10 cellular contexts compared by ENCODE assay signal in genomic region chr17:16255481-16255901, GRCh38. TPM values are rescaled to one million over a fixed set of nuclear protein-coding genes. Genes with fewer than 3 reads are reported as not detected.
DNase-seq lines count a peak whose midpoint lies in the region; ATAC-seq, FAIRE-seq and TF ChIP-seq lines count a peak whose summit lies in the region.
"Had no signal": no experiment of that assay in that cellular context is flagged by ENCODE, and none has a peak within 500 bp of the region (broad histone marks: within the 10 kb centered on the region; RNA-seq: fewer than 3 reads in every experiment).

No MANE protein-coding gene starts in this region.

- intact Hi-C loops in left ventricle myocardium inferior (cut with micrococcal nuclease) = no loop called here
- intact Hi-C loops in pancreas (cut with DNase I) = no loop called here
- intact Hi-C loops in CD4-positive, alpha-beta memory T cell (cut with micrococcal nuclease) = no loop called here

- H3K4me3 Mint-ChIP-seq in WTC11 = no peak overlapping the region
- no peak overlapping the region for H3K4me3 Mint-ChIP-seq in CD4-positive, alpha-beta memory T cell

- peaks cover 13% of the 10 kb centered on the region for H3K4me1 Mint-ChIP-seq in WTC11
- peaks cover 0 to 3% (median under 1%) of the 10 kb centered on the region in 4 donors for H3K4me1 Mint-ChIP-seq in CD4-positive, alpha-beta memory T cell

- H3K27ac ChIP-seq in left ventricle myocardium inferior (replicated peaks) = peak overlapping the region; percentile 64
- peak overlapping the region in 3 of 4 donors; percentile 36 to 77 (median 76) for H3K27ac ChIP-seq in pancreas
- H3K27ac ChIP-seq in CD4-positive, alpha-beta memory T cell (ENCODE audit: low read depth, low read length) = no peak overlapping the region

- 0 out of 2 replicates have a peak, but pooled peaks cover 3% of the 10 kb centered on the region for H3K36me3 Mint-ChIP-seq in WTC11
- peaks cover 11 to 24% of the 10 kb centered on the region in 2 donors for H3K36me3 Mint-ChIP-seq in CD4-positive, alpha-beta memory T cell

- peak overlapping the region; percentile 37 for H3K4me3 ChIP-seq in left ventricle myocardium inferior
- H3K4me3 ChIP-seq in pancreas = no peak overlapping the region
- no peak overlapping the region for H3K4me3 ChIP-seq in CD4-positive, alpha-beta memory T cell (ENCODE audit: low read length in 2 of 2)
- H3K4me3 ChIP-seq: esophagus squamous epithelium had no signal

- no peaks in the 10 kb centered on the region for H3K9me3 ChIP-seq in left ventricle myocardium inferior (replicated peaks)
- no peaks in the 10 kb centered on the region for H3K9me3 ChIP-seq in pancreas
- H3K9me3 ChIP-seq in CD4-positive, alpha-beta memory T cell (ENCODE audit: control insufficient read depth in 1 of 2, low read length in 2 of 2) = no peaks in the 10 kb centered on the region
- H3K9me3 ChIP-seq: esophagus squamous epithelium had no signal

- CTCF ChIA-PET in WTC11 (lab: Charles Lee) = interaction anchor here (1.6 kb wide), 1 partner anchor 108 kb away, joined by 6 read pairs; no protein-coding TSS in a partner anchor
- CTCF ChIA-PET in CD4-positive, alpha-beta memory T cell (lab: Charles Lee; ENCODE audit: partially characterized antibody) = no interaction called here

- FAIRE-seq in pancreas (lab: Jason Lieb, UNC) = no peak

- peak; percentile 10 for DNase-seq in AG09319 (ENCODE audit: extremely low read depth, low read depth)
- DNase-seq in WTC11 (ENCODE audit: low spot score) = no peak
- DNase-seq in left ventricle myocardium inferior = peak; percentile 59
- peak; percentile 58 to 82 (median 73) for DNase-seq in pancreas
- no peak for DNase-seq in CD4-positive, alpha-beta memory T cell
- DNase-seq in H4 (ENCODE audit: low spot score) = no peak
- DNase-seq: activated CD4-positive, CD25-positive, alpha-beta regulatory T cell; esophagus squamous epithelium had no signal

- POLR2A ChIA-PET in WTC11 (lab: Charles Lee) = no interaction called here
- POLR2A ChIA-PET in CD4-positive, alpha-beta memory T cell (lab: Charles Lee; ENCODE audit: partially characterized antibody) = no interaction called here

- H3K4me1 ChIP-seq in left ventricle myocardium inferior (peaks cover 21% of the 10 kb centered on the region), pancreas (peaks cover 0 to 24% (median 17%) of the 10 kb centered on the region in 3 donors)
- H3K4me1 ChIP-seq in CD4-positive, alpha-beta memory T cell (ENCODE audit: insufficient read depth, low read length) = no peaks in the 10 kb centered on the region

- H3K36me3 ChIP-seq in left ventricle myocardium inferior (no peaks in the 10 kb centered on the region), pancreas (no peaks in the 10 kb centered on the region)
- no peaks in the 10 kb centered on the region for H3K36me3 ChIP-seq in CD4-positive, alpha-beta memory T cell (ENCODE audit: insufficient read depth, low read length)

- peak; percentile 90 for ATAC-seq in WTC11
- ATAC-seq in pancreas = peak; percentile 87 to 94 (median 92)
- no peak for ATAC-seq in GM19324 (IDR thresholded peaks at IDR 0.05; ENCODE audit: low FRiP score, unreplicated experiment)
- no peak for ATAC-seq in GM19395 (IDR thresholded peaks at IDR 0.05; ENCODE audit: unreplicated experiment)

- H3K27me3 ChIP-seq in left ventricle myocardium inferior (ENCODE audit: low read depth) (no peaks in the 10 kb centered on the region), pancreas (no peaks in the 10 kb centered on the region)
- no peaks in the 10 kb centered on the region for H3K27me3 ChIP-seq in CD4-positive, alpha-beta memory T cell (ENCODE audit: insufficient read depth, low read length)
- H3K27me3 ChIP-seq: esophagus squamous epithelium had no signal

- peak overlapping the region; percentile 60 for H3K27ac Mint-ChIP-seq in WTC11
- H3K27ac Mint-ChIP-seq in CD4-positive, alpha-beta memory T cell = peak overlapping the region in 2 of 7 donors; percentile 0 to 38

- no peaks in the 10 kb centered on the region for H3K9me3 Mint-ChIP-seq in WTC11
- no peaks in the 10 kb centered on the region for H3K9me3 Mint-ChIP-seq in CD4-positive, alpha-beta memory T cell

- 7 to 9% methylated on average over 4 of the region's 4 CpGs for WGBS in pancreas, 2 donors

- TF ChIP-seq CTCF in AG09319 (IDR thresholded peaks at IDR 0.05; ENCODE audit: low read depth, low read length) (no peak), WTC11 (IDR thresholded peaks at IDR 0.05) (no peak), left ventricle myocardium inferior (IDR thresholded peaks at IDR 0.05; ENCODE audit: borderline replicate concordance) (no peak), pancreas (IDR thresholded peaks at IDR 0.05) (no peak)

- no peaks in the 10 kb centered on the region for H3K27me3 Mint-ChIP-seq in WTC11 (ENCODE audit: low read depth)
- no peaks in the 10 kb centered on the region for H3K27me3 Mint-ChIP-seq in CD4-positive, alpha-beta memory T cell

TF ChIP-seq in WTC11, 78 proteins besides CTCF, POLR2A, EP300 and RAD21:
- TF ChIP-seq ZNF263 (CRISPR knock-in tag; IDR thresholded peaks at IDR 0.05; ENCODE audit: low read depth) (no peak), FOXJ3 (CRISPR knock-in tag; IDR thresholded peaks at IDR 0.05; ENCODE audit: borderline replicate concordance) (no peak), E2F4 (CRISPR knock-in tag; IDR thresholded peaks at IDR 0.05; ENCODE audit: borderline replicate concordance, low read depth) (no peak), TP53 (CRISPR knock-in tag; IDR thresholded peaks at IDR 0.05) (no peak)

RNA-seq across cellular contexts. Expression of gene PIGL, which starts 38.5 kb away (rescaled TPM):
- total RNA-seq in WTC11 (2021) (24.5 to 44.1 TPM (median 28.1 TPM) in 3 replicates), left ventricle myocardium inferior (7.1 TPM), pancreas (10 to 100 TPM; 11.3 to 21.3 (median 13.8) TPM)
- 10 to 100 TPM; 23.1 to 27.1 TPM for polyA plus RNA-seq in pancreas
- 10 to 100 TPM; 71.0 to 71.1 TPM for total RNA-seq in CD4-positive, alpha-beta memory T cell
- 10 to 100 TPM in 1 of 2 donors, 1 to 10 TPM in 1; 8.1 to 17.0 TPM for polyA plus RNA-seq in CD4-positive, alpha-beta memory T cell
- 11.9 and 14.9 TPM in 2 replicates for total RNA-seq in H4 (2014; rRNA removed; shearing (Covaris generic))

RNA-seq across cellular contexts. Expression of gene NCOR1, which starts 40.2 kb away (rescaled TPM):
- total RNA-seq in WTC11 (2021) (107 to 124 TPM (median 116 TPM) in 3 replicates), left ventricle myocardium inferior (60.1 TPM), pancreas (10 to 100 TPM; 39.8 to 79.2 (median 49.5) TPM)
- 100 to 1,000 TPM in 1 of 2 donors, 10 to 100 TPM in 1; 36.7 to 123 TPM for polyA plus RNA-seq in pancreas
- total RNA-seq in CD4-positive, alpha-beta memory T cell = 100 to 1,000 TPM; 156 to 169 TPM
- 100 to 1,000 TPM in 1 of 2 donors, 10 to 100 TPM in 1; 26.4 to 168 TPM for polyA plus RNA-seq in CD4-positive, alpha-beta memory T cell
- 30.2 and 35.7 TPM in 2 replicates for total RNA-seq in H4 (2014; rRNA removed; shearing (Covaris generic))

Comparison
In these comparisons a context has a peak if more than half of its experiments do, and no peak if none do; other contexts are left out.
1. DNase-seq: peak in AG09319 (single experiment), left ventricle myocardium inferior (single experiment) and pancreas (6 of 6); none in WTC11 (single experiment), CD4-positive, alpha-beta memory T cell (0 of 5) and H4 (single experiment).
2. ATAC-seq: peak in WTC11 (single experiment) and pancreas (4 of 4); none in GM19324 (single experiment) and GM19395 (single experiment).